In the genomic region with DNA sequence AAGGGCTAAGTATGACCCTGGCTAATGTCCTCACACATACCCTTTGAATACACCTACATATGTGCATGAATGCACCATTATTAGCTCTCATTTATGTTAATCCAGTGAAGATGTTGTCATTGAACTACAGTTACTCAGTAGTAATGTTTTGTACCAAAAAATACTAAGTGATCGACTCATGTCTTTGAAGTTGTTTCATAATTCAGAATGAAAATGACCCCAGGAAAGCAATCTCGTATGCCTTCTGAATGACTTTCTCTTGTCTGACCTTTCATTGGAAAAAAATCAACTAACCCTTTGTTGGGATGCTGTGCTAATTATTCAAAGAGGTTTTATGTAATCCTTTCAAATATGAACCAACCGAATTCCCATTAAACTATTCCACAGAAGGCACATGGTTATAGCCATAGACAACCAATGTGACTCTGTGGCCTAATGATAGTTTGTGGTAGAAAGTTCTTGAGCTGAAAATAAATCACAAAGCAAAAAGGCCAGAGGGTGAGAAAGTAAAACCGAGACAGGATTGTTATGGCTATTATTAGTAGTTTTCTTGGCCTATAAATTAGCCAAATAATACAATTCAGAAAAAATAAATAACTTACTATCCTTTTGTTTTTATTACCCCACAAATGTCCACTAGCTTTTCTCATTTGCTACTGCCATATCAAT, we compare ENCODE assay signal across 1 cellular context.
TF ChIP-seq lines count a peak whose summit lies in the region.

No MANE protein-coding gene starts in this region.

TF ChIP-seq in IMR-90, 13 proteins besides CTCF, POLR2A, EP300 and RAD21 (continued from another document):
- TF ChIP-seq, protein P1, sequence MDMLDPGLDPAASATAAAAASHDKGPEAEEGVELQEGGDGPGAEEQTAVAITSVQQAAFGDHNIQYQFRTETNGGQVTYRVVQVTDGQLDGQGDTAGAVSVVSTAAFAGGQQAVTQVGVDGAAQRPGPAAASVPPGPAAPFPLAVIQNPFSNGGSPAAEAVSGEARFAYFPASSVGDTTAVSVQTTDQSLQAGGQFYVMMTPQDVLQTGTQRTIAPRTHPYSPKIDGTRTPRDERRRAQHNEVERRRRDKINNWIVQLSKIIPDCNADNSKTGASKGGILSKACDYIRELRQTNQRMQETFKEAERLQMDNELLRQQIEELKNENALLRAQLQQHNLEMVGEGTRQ (IDR thresholded peaks at IDR 0.05; ENCODE audit: low read depth, low read length) = no peak
- TF ChIP-seq MXI1 (IDR thresholded peaks at IDR 0.05; ENCODE audit: borderline replicate concordance, low read depth, low read length) (no peak), CHD1 (IDR thresholded peaks at IDR 0.05; ENCODE audit: low read depth, low read length) (no peak), BHLHE40 (IDR thresholded peaks at IDR 0.05; ENCODE audit: low read depth, low read length) (no peak), CEBPB (IDR thresholded peaks at IDR 0.05; ENCODE audit: low read depth, low read length) (no peak)
